1 cellular context compared by ENCODE assay signal in genomic region chr6:4451101-4451500, GRCh38.
TF ChIP-seq lines count a peak whose summit lies in the region.

No MANE protein-coding gene starts in this region.

TF ChIP-seq in endothelial cell of umbilical vein, 7 proteins besides CTCF, POLR2A, EP300 and RAD21 (continued from another document):
- TF ChIP-seq FOS (IDR thresholded peaks at IDR 0.05; ENCODE audit: borderline replicate concordance, insufficient read depth, low read length): no peak
- no peak for TF ChIP-seq JUN (IDR thresholded peaks at IDR 0.05; ENCODE audit: borderline replicate concordance, insufficient read depth, insufficient read length, low read depth)
- no peak for TF ChIP-seq EZH2 (IDR thresholded peaks at IDR 0.05; ENCODE audit: borderline replicate concordance, low read depth, low read length, severe bottlenecking)
- TF ChIP-seq MAX (IDR thresholded peaks at IDR 0.05; ENCODE audit: insufficient read depth, insufficient read length): no peak
TF ChIP-seq in endothelial cell of umbilical vein: peak in this region for 0.
